26 cellular contexts compared by ENCODE assay signal in the genomic region with DNA sequence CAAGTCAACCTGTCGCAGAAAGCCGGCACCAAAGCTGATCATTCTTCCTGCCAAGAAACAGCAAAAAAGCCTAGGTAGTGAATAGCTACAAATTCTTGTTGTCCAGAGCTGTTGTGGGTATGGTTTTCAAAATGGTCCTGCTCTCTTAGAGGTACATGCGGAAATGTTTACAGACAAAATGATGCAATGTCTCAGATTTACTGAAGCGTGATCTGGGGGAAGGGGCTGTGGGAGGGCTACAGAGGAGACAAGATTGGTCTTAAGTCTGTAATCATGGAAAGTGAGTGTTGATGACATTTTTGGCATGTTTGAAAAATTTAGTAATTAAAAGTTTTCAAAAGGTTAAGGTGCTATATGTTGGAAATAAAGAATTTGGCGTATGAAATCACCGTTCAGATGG. TPM values are rescaled to one million over a fixed set of nuclear protein-coding genes. Genes with fewer than 3 reads are reported as not detected.
"Had no signal": no experiment of that assay in that cellular context is flagged by ENCODE, and none has a peak within 500 bp of the region (broad histone marks: within the 10 kb centered on the region; RNA-seq: fewer than 3 reads in every experiment).

No MANE protein-coding gene starts in this region.

- H3K27ac Mint-ChIP-seq: activated CD4-positive, alpha-beta memory T cell treated with anti-CD3 and anti-CD28 coated beads for 36 hours; activated CD4-positive, alpha-beta T cell treated with anti-CD3 and anti-CD28 coated beads, Interleukin-2, amount 10 ng/mL, durations not matched to agents 24 days and 14 days; activated T-helper 17 cell treated with anti-CD3 and anti-CD28 coated beads, Interleukin-2, amount 50 U/mL, for 72 hours had no signal

- H3K4me1 ChIP-seq: colonic mucosa, parathyroid adenoma, testis had no signal

- H3K27ac ChIP-seq: colonic mucosa, parathyroid adenoma, testis had no signal

- H3K36me3 ChIP-seq: colonic mucosa had no signal

- H3K9ac ChIP-seq: parathyroid adenoma had no signal

- H3K4me3 ChIP-seq: colonic mucosa, testis had no signal

- H3K9me3 ChIP-seq: colonic mucosa, testis had no signal

- H3K36me3 Mint-ChIP-seq: activated CD4-positive, alpha-beta memory T cell treated with anti-CD3 and anti-CD28 coated beads for 36 hours had no signal

- DNase-seq: activated CD4-positive, alpha-beta memory T cell treated with anti-CD3 and anti-CD28 coated beads for 36 hours; activated CD4-positive, alpha-beta T cell treated with anti-CD3 and anti-CD28 coated beads, Interleukin-2, amount 10 ng/mL, durations not matched to agents 24 days and 14 days; activated CD4-positive, CD25-positive, alpha-beta regulatory T cell treated with anti-CD3 and anti-CD28 coated beads, Interleukin-2, amount 50 U/mL, for 72 hours; activated gamma-delta T cell treated with Interleukin-2 at 50 U/mL for 16 hours; activated naive CD4-positive, alpha-beta T cell treated with anti-CD3 and anti-CD28 coated beads, Interleukin-2, amount 50 U/mL, for 16 hours; activated T-cell treated with anti-CD3 and anti-CD28 coated beads, Interleukin-2, amount 50 U/mL, for 4 hours; colonic mucosa; effector CD8-positive, alpha-beta T cell; islet precursor cell; naive B cell; nucleus accumbens; stimulated activated CD4-positive, alpha-beta T cell treated with anti-CD3 and anti-CD28 coated beads, Interleukin-2, amount 100 ng/mL, for 48 hours; stimulated activated naive CD8-positive, alpha-beta T cell treated with anti-CD3 and anti-CD28 coated beads, Interleukin-15, Interleukin-2, amounts not matched to agents 100 U/mL and 50 U/mL, for 24 hours; T-helper 1 cell; T1000; testis; trophoblast cell had no signal

- H3K27me3 ChIP-seq: testis had no signal

- H3K9me3 Mint-ChIP-seq: activated T-cell treated with anti-CD3 and anti-CD28 coated beads, Interleukin-2, amount 50 U/mL, for 4 hours; activated T-helper 17 cell treated with anti-CD3 and anti-CD28 coated beads, Interleukin-2, amount 50 U/mL, for 72 hours had no signal

- FAIRE-seq: bronchial epithelial cell, frontal cortex, urothelium cell line had no signal

- H3K4me3 Mint-ChIP-seq: activated CD4-positive, alpha-beta memory T cell treated with anti-CD3 and anti-CD28 coated beads for 36 hours; activated CD4-positive, alpha-beta T cell treated with anti-CD3 and anti-CD28 coated beads, Interleukin-2, amount 10 ng/mL, durations not matched to agents 24 days and 14 days; activated T-cell treated with anti-CD3 and anti-CD28 coated beads, Interleukin-2, amount 50 U/mL, for 4 hours; activated T-helper 17 cell treated with anti-CD3 and anti-CD28 coated beads, Interleukin-2, amount 50 U/mL, for 72 hours; naive B cell had no signal

- H2AFZ ChIP-seq: parathyroid adenoma had no signal

- ATAC-seq: activated T-cell treated with anti-CD3 and anti-CD28 coated beads, Interleukin-2, amount 50 U/mL, for 4 hours; activated T-helper 17 cell treated with anti-CD3 and anti-CD28 coated beads, Interleukin-2, amount 50 U/mL, for 72 hours; left ventricle myocardium superior; right cardiac atrium; stimulated activated naive CD8-positive, alpha-beta T cell treated with anti-CD3 and anti-CD28 coated beads, Interleukin-15, Interleukin-2, amounts not matched to agents 100 U/mL and 50 U/mL, for 24 hours had no signal

- H3K79me2 ChIP-seq: parathyroid adenoma had no signal

RNA-seq across cellular contexts. Expression of a gene that starts 6.2 kb away (rescaled TPM):
- total RNA-seq: activated CD4-positive, alpha-beta memory T cell treated with anti-CD3 and anti-CD28 coated beads for 36 hours; activated CD4-positive, alpha-beta T cell treated with anti-CD3 and anti-CD28 coated beads, Interleukin-2, amount 10 ng/mL, durations not matched to agents 24 days and 14 days; activated T-helper 17 cell treated with anti-CD3 and anti-CD28 coated beads, Interleukin-2, amount 50 U/mL, for 72 hours; bronchial epithelial cell; epithelial cell of proximal tubule; left ventricle myocardium superior; mesenteric fat pad had no signal
- polyA plus RNA-seq: right cardiac atrium had no signal
